ENCODE assay signal across 8 cellular contexts in genomic region chr2:169823996-169824372, GRCh38. TPM values are rescaled to one million over a fixed set of nuclear protein-coding genes. Genes with fewer than 3 reads are reported as not detected.
DNase-seq lines count a peak whose midpoint lies in the region; ATAC-seq and TF ChIP-seq lines count a peak whose summit lies in the region.

No MANE protein-coding gene starts in this region.

- TF ChIP-seq CTCF in BJ (IDR thresholded peaks at IDR 0.05; ENCODE audit: insufficient read depth, low read depth, low read length): no peak

- H3K27me3 ChIP-seq in BJ (ENCODE audit: control insufficient read depth, insufficient read depth, low read length): no peaks in the 10 kb centered on the region
- no peaks in the 10 kb centered on the region for H3K27me3 ChIP-seq in naive thymus-derived CD4-positive, alpha-beta T cell (ENCODE audit: control insufficient read depth in 2 of 2, insufficient read depth in 2 of 2, low read length in 2 of 2)

- no peak for ATAC-seq in naive thymus-derived CD4-positive, alpha-beta T cell
- ATAC-seq in HG03460 (IDR thresholded peaks at IDR 0.05; ENCODE audit: unreplicated experiment) (no peak), HG02571 (IDR thresholded peaks at IDR 0.05; ENCODE audit: unreplicated experiment) (no peak), GM18511 (IDR thresholded peaks at IDR 0.05; ENCODE audit: unreplicated experiment) (no peak), GM19395 (IDR thresholded peaks at IDR 0.05; ENCODE audit: unreplicated experiment) (no peak)

- no peaks in the 10 kb centered on the region for H3K9me3 Mint-ChIP-seq in naive thymus-derived CD4-positive, alpha-beta T cell

- intact Hi-C loops in naive thymus-derived CD4-positive, alpha-beta T cell (cut with micrococcal nuclease): loop anchor here (1.0 to 10.0 kb wide), 7 partner anchors 26 to 1861 kb away; partner anchors contain the start of genes LRP2 (in 2 of the 2), SSB (in 2 of the 2), BBS5 (in 1 of the 2) and DYNC1I2 (in 1 of the 2)

- POLR2A ChIA-PET in BJ (lab: Charles Lee): no interaction called here
- POLR2A ChIA-PET in naive thymus-derived CD4-positive, alpha-beta T cell (lab: Charles Lee): interaction anchor here (1.1 to 1.4 kb wide), 5 partner anchors 9 to 25 kb away, joined by 4 to 6 read pairs (median 5); partner anchors contain the start of gene SSB

- no peak for DNase-seq in BJ (ENCODE audit: low read depth)
- DNase-seq in Kasumi-1 (lab: John Stamatoyannopoulos, UW): peak; percentile 49 to 73
- DNase-seq in naive thymus-derived CD4-positive, alpha-beta T cell: peak in 2 of 9 donors; percentile 12 to 29

- peaks cover 0 to 15% (median 5%) of the 10 kb centered on the region in 5 donors for H3K36me3 Mint-ChIP-seq in naive thymus-derived CD4-positive, alpha-beta T cell

- peak overlapping the region; percentile 58 for H3K4me3 ChIP-seq in BJ (ENCODE audit: low read depth, low read length)
- H3K4me3 ChIP-seq in naive thymus-derived CD4-positive, alpha-beta T cell (ENCODE audit: low read length): peak overlapping the region; percentile 80

- H3K4me3 Mint-ChIP-seq in naive thymus-derived CD4-positive, alpha-beta T cell: peak overlapping the region; percentile 82 to 99 (median 91)

- peak overlapping the region; percentile 15 for H3K27ac ChIP-seq in cingulate gyrus (ENCODE audit: low read depth, low read length)
- peak overlapping the region; percentile 85 for H3K27ac ChIP-seq in naive thymus-derived CD4-positive, alpha-beta T cell (ENCODE audit: low read depth, low read length)

- H3K27ac Mint-ChIP-seq in naive thymus-derived CD4-positive, alpha-beta T cell: peak overlapping the region; percentile 75 to 89 (median 84)

- no peaks in the 10 kb centered on the region for H3K9me3 ChIP-seq in naive thymus-derived CD4-positive, alpha-beta T cell (ENCODE audit: control insufficient read depth in 2 of 3, low read length in 3 of 3)

- H3K4me1 ChIP-seq in naive thymus-derived CD4-positive, alpha-beta T cell (ENCODE audit: control insufficient read depth in 2 of 2, insufficient read depth in 2 of 2, low read length in 2 of 2): peaks cover 17 to 26% of the 10 kb centered on the region in 2 donors

- CTCF ChIA-PET in BJ (lab: Yijun Ruan, JAX): interaction anchor here (0.6 to 2.5 kb wide), 13 partner anchors 9 to 1692 kb away, joined by 3 to 14 read pairs (median 3); no protein-coding TSS in a partner anchor
- CTCF ChIA-PET in naive thymus-derived CD4-positive, alpha-beta T cell (lab: Charles Lee): interaction anchor here (0.8 to 1.6 kb wide), 5 partner anchors 11 to 105 kb away, joined by 3 to 7 read pairs (median 4); no protein-coding TSS in a partner anchor

- H3K36me3 ChIP-seq in BJ (ENCODE audit: control insufficient read depth, insufficient read depth, low read length): 0 out of 2 replicates have a peak, but pooled peaks cover 1% of the 10 kb centered on the region
- H3K36me3 ChIP-seq in naive thymus-derived CD4-positive, alpha-beta T cell (ENCODE audit: control insufficient read depth in 2 of 3, insufficient read depth in 3 of 3, low read length in 3 of 3): no peaks in the 10 kb centered on the region

- peaks cover 43 to 74% (median 61%) of the 10 kb centered on the region in 7 donors for H3K4me1 Mint-ChIP-seq in naive thymus-derived CD4-positive, alpha-beta T cell

- no peaks in the 10 kb centered on the region for H3K27me3 Mint-ChIP-seq in naive thymus-derived CD4-positive, alpha-beta T cell

RNA-seq across cellular contexts. Expression of gene METTL5, which starts 0.7 kb away (rescaled TPM):
- 17.3 and 30.3 TPM in 2 replicates for polyA plus RNA-seq in BJ (2011; rRNA removed)
- 9.5 and 12.7 TPM in 2 replicates for polyA minus RNA-seq in BJ (2011; rRNA and poly(A)+ RNA removed)
- total RNA-seq in naive thymus-derived CD4-positive, alpha-beta T cell: 10 to 100 TPM; 21.1 to 52.9 (median 44.2) TPM
- polyA plus RNA-seq in naive thymus-derived CD4-positive, alpha-beta T cell: 100 to 1,000 TPM; 112 to 149 TPM

RNA-seq across cellular contexts. Expression of gene UBR3, which starts 3.3 kb away (rescaled TPM):
- polyA plus RNA-seq in BJ (2011; rRNA removed): 7.5 and 16.2 TPM in 2 replicates
- 17.3 and 20.0 TPM in 2 replicates for polyA minus RNA-seq in BJ (2011; rRNA and poly(A)+ RNA removed)
- 10 to 100 TPM; 28.4 to 48.2 (median 44.6) TPM for total RNA-seq in naive thymus-derived CD4-positive, alpha-beta T cell
- polyA plus RNA-seq in naive thymus-derived CD4-positive, alpha-beta T cell: 10 to 100 TPM in 1 of 2 donors, 1 to 10 TPM in 1; 7.7 to 12.5 TPM

RNA-seq across cellular contexts. Expression of gene SSB, which starts 25.3 kb away (rescaled TPM):
- 35.8 and 106 TPM in 2 replicates for polyA plus RNA-seq in BJ (2011; rRNA removed)
- polyA minus RNA-seq in BJ (2011; rRNA and poly(A)+ RNA removed): 9.8 and 10.4 TPM in 2 replicates
- total RNA-seq in naive thymus-derived CD4-positive, alpha-beta T cell: 100 to 1,000 TPM in 3 of 5 experiments, 10 to 100 TPM in 2; 88.3 to 104 (median 102) TPM
- polyA plus RNA-seq in naive thymus-derived CD4-positive, alpha-beta T cell: 100 to 1,000 TPM in 1 of 2 donors, 10 to 100 TPM in 1; 80.5 to 150 TPM
